In the genomic region with DNA sequence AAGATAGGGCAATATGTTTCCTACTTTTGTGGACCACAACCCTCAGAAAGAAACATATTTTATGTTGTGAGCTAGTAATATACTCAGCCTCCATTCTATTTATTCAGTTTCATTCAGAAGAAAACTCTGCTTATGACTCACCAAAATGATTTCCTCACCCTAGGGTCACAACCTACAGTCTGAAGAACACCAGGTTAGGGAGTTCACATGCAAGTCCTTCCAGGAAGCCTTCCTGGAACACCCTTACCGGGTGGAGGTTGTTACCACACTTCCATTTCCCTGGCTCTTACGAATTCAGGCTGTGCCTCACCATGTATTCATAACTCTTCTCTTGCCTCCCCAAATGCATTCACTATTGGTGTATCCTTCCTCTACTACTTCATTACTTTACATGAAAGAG, we compare ENCODE assay signal across 18 cellular contexts.
DNase-seq lines count a peak whose midpoint lies in the region; FAIRE-seq and TF ChIP-seq lines count a peak whose summit lies in the region.
"Had no signal": no experiment of that assay in that cellular context is flagged by ENCODE, and none has a peak within 500 bp of the region (broad histone marks: within the 10 kb centered on the region; RNA-seq: fewer than 3 reads in every experiment).

No MANE protein-coding gene starts in this region.

- peak overlapping the region; percentile 15 for H3K4me2 ChIP-seq in skeletal muscle satellite cell (ENCODE audit: low read length)

- intact Hi-C loops in kidney (cut with DNase I), result no loop called here

- H3K9ac ChIP-seq in skeletal muscle satellite cell (ENCODE audit: low read depth, low read length) (no peak overlapping the region), kidney (ENCODE audit: low read length in 2 of 2) (no peak overlapping the region)

- FAIRE-seq in RCC 7860 (lab: Jason Lieb, UNC) (peak; percentile 29), kidney (lab: Jason Lieb, UNC) (no peak)

- H3K4me3 ChIP-seq in skeletal muscle satellite cell (ENCODE audit: low read length), result no peak overlapping the region
- no peak overlapping the region for H3K4me3 ChIP-seq in kidney (ENCODE audit: low read length in 2 of 2)

- no peak for TF ChIP-seq CTCF in kidney (IDR thresholded peaks at IDR 0.05; ENCODE audit: borderline replicate concordance, extremely low read depth, insufficient read depth)

- H3K36me3 ChIP-seq in skeletal muscle satellite cell (ENCODE audit: insufficient read depth, low read length), result no peaks in the 10 kb centered on the region
- H3K36me3 ChIP-seq in kidney (ENCODE audit: control insufficient read depth in 1 of 2, insufficient read depth in 2 of 2, low read length in 2 of 2), result no peaks in the 10 kb centered on the region

- H3K27me3 ChIP-seq in skeletal muscle satellite cell (ENCODE audit: control insufficient read depth, insufficient read depth, low read length), result no peaks in the 10 kb centered on the region

- H3K4me1 ChIP-seq in skeletal muscle satellite cell (ENCODE audit: control insufficient read depth, insufficient read depth, low read length) (peaks cover 6% of the 10 kb centered on the region), kidney (ENCODE audit: control insufficient read depth in 1 of 2, insufficient read depth in 1 of 2, low read depth in 1 of 2, low read length in 2 of 2) (no peaks in the 10 kb centered on the region)

- no peaks in the 10 kb centered on the region for H3K9me3 ChIP-seq in skeletal muscle satellite cell (replicated peaks; ENCODE audit: low read length)
- H3K9me3 ChIP-seq in kidney (ENCODE audit: control insufficient read depth in 1 of 2, low read length in 2 of 2), result no peaks in the 10 kb centered on the region

- DNase-seq in RCC 7860 (ENCODE audit: low spot score), result peak; percentile 33
- peak; percentile 67 for DNase-seq in dermis blood vessel endothelial cell
- peak; percentile 55 for DNase-seq in iris pigment epithelial cell (ENCODE audit: low read depth)
- DNase-seq in kidney, result no peak
- DNase-seq in cerebellar cortex (ENCODE audit: low spot score), result no peak
- DNase-seq in NCI-H1694 (lab: John Stamatoyannopoulos, UW), result no peak
- DNase-seq in NCI-H2171 treated with DMSO at 0.1 percent for 48 hours (lab: John Stamatoyannopoulos, UW), result no peak
- DNase-seq: activated CD4-positive, alpha-beta T cell treated with anti-CD3 and anti-CD28 coated beads for 1 hour; activated naive CD8-positive, alpha-beta T cell treated with anti-CD3 and anti-CD28 coated beads, Interleukin-2, amount 10 ng/mL, durations not matched to agents 7 days and 5 days; C1 segment of cervical spinal cord; cortex of kidney; foreskin melanocyte; NCI-H187 treated with DMSO at 0.1 percent for 48 hours; NCI-H526; stimulated activated CD4-positive, alpha-beta T cell treated with anti-CD3 and anti-CD28 coated beads, Interleukin-2, amount 100 ng/mL, for 24 hours; stimulated activated CD8-positive, alpha-beta memory T cell treated with anti-CD3 and anti-CD28 coated beads, Interleukin-4, amount 100 ng/mL, for 48 hours; trophoblast cell had no signal

- no peak overlapping the region for H3K27ac ChIP-seq in kidney (ENCODE audit: low read depth in 2 of 2, low read length in 2 of 2)

Comparison
In these comparisons a context has a peak if more than half of its experiments do, and no peak if none do; other contexts are left out.
1. DNase-seq: peak in RCC 7860 (single experiment), dermis blood vessel endothelial cell (single experiment) and iris pigment epithelial cell (single experiment); none in kidney (single experiment), cerebellar cortex (single experiment), NCI-H1694 (single experiment) and NCI-H2171 treated with DMSO at 0.1 percent for 48 hours (single experiment).